Comparison of ENCODE assay signal across 1 cellular context in genomic region chr6:1212919-1213318, GRCh38.
TF ChIP-seq lines count a peak whose summit lies in the region.

No MANE protein-coding gene starts in this region.

TF ChIP-seq in K562, 482 proteins besides CTCF, POLR2A, EP300 and RAD21 (continued from another document):
- TF ChIP-seq MITF (IDR thresholded peaks at IDR 0.05) (no peak), ZNF140 (CRISPR knock-in tag; IDR thresholded peaks at IDR 0.05) (no peak), HBP1 (CRISPR knock-in tag; IDR thresholded peaks at IDR 0.05) (no peak)
